In the genomic region with DNA sequence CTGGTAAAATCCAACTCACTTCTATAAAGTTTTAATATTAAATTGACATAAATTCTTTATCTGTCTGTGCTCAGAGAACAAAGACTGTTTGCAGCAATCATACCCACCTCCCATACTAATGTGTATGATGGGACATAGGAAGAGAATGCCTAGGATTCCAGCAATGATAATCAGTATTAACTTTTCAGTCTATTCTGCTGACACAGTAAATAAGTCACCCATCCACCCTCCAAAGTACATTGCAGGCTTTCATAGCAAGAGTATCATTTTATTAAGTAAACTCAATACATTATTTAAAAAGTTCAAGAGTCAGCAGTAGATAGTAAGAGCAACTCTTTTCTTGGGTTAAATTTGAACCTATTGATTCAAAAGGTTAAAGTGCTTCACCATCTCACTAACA, we compare ENCODE assay signal across 26 cellular contexts.
"Had no signal": no experiment of that assay in that cellular context is flagged by ENCODE, and none has a peak within 500 bp of the region (broad histone marks: within the 10 kb centered on the region; RNA-seq: fewer than 3 reads in every experiment).

No MANE protein-coding gene starts in this region.

- H3K4me1 ChIP-seq: pancreas, prostate gland, suprapubic skin, upper lobe of right lung had no signal

- ATAC-seq: left colon; left lung; lower lobe of right lung; naive thymus-derived CD8-positive, alpha-beta T cell; pancreas; right cardiac atrium; stimulated activated effector memory CD8-positive, alpha-beta T cell treated with anti-CD3 and anti-CD28 coated beads, Interleukin-12 subunit alpha, Interleukin-12 subunit beta, amount 100 ng/mL, for 72 hours; upper lobe of right lung had no signal

- H3K27me3 ChIP-seq: left lung, pancreas, sigmoid colon, spleen, suprapubic skin, tibial artery, upper lobe of right lung had no signal

- H3K9me3 ChIP-seq: left lung, lower lobe of right lung, pancreas, prostate gland, sigmoid colon, spleen, suprapubic skin, thoracic aorta, tibial artery, upper lobe of right lung had no signal

- H3K27ac ChIP-seq: left lung, lower lobe of right lung, pancreas, prostate gland, sigmoid colon, spleen, suprapubic skin, thoracic aorta, tibial artery, upper lobe of right lung had no signal

- FAIRE-seq: islet of Langerhans, kidney, pancreas, small intestine, urothelium cell line had no signal

- DNase-seq: immature natural killer cell; kidney; left colon; left lung; lower lobe of right lung; mesenchymal stem cell; naive thymus-derived CD8-positive, alpha-beta T cell; nucleus accumbens; pancreas; posterior cingulate gyrus; retina; right cardiac atrium; sigmoid colon; small intestine; spleen; stimulated activated CD4-positive, alpha-beta T cell treated with anti-CD3 and anti-CD28 coated beads, Interleukin-4, amount 100 ng/mL, for 24 hours; stimulated activated naive CD4-positive, alpha-beta T cell; tibial artery; trophoblast cell; upper lobe of right lung had no signal

- H3K4me3 ChIP-seq: left lung, lower lobe of right lung, pancreas, prostate gland, sigmoid colon, spleen, suprapubic skin, thoracic aorta, tibial artery, upper lobe of right lung had no signal
